In genomic region chr10:131211556-131211955, GRCh38 we compare ENCODE assay signal across 15 cellular contexts.
"Had no signal": no experiment of that assay in that cellular context is flagged by ENCODE, and none has a peak within 500 bp of the region (broad histone marks: within the 10 kb centered on the region; RNA-seq: fewer than 3 reads in every experiment).

No MANE protein-coding gene starts in this region.

- H3K27ac ChIP-seq: ascending aorta, spleen, WERI-Rb-1 had no signal

- DNase-seq: activated CD4-positive, alpha-beta T cell treated with anti-CD3 and anti-CD28 coated beads, Interleukin-2, amount 50 U/mL, for 4 hours; activated naive CD4-positive, alpha-beta T cell treated with anti-CD3 and anti-CD28 coated beads, Interleukin-2, amount 50 U/mL, for 16 hours; activated T-cell treated with anti-CD3 and anti-CD28 coated beads, Interleukin-2, amount 50 U/mL, for 1 hour; cerebellar nuclear complex; effector memory CD4-positive, alpha-beta T cell; midbrain; stimulated activated CD4-positive, alpha-beta T cell treated with anti-CD3 and anti-CD28 coated beads, Interleukin-4, amount 100 ng/mL, for 4 hours; WERI-Rb-1 had no signal

- H3K27me3 Mint-ChIP-seq: activated T-helper 17 cell treated with anti-CD3 and anti-CD28 coated beads, Interleukin-2, amount 50 U/mL, for 72 hours; dendritic cell treated with granulocyte-macrophage colony-stimulating factor and Interleukin-4, amounts not matched to agents 40 ng/mL and 50 ng/mL, for 4 days; stimulated activated memory B cell treated with anti-CD40 and anti-IgM and Interleukin-4, amounts not matched to agents 10 μg/mL and 1 μg/mL and 100 μg/mL, for 72 hours had no signal

- H3K9me3 Mint-ChIP-seq: activated T-helper 17 cell treated with anti-CD3 and anti-CD28 coated beads, Interleukin-2, amount 50 U/mL, for 72 hours; dendritic cell treated with granulocyte-macrophage colony-stimulating factor and Interleukin-4, amounts not matched to agents 40 ng/mL and 50 ng/mL, for 4 days; nephron; stimulated activated memory B cell treated with anti-CD40 and anti-IgM and Interleukin-4, amounts not matched to agents 10 μg/mL and 1 μg/mL and 100 μg/mL, for 72 hours had no signal

- H3K27me3 ChIP-seq: ascending aorta, spleen had no signal

- H3K27ac Mint-ChIP-seq: activated T-helper 17 cell treated with anti-CD3 and anti-CD28 coated beads, Interleukin-2, amount 50 U/mL, for 72 hours; dendritic cell treated with granulocyte-macrophage colony-stimulating factor and Interleukin-4, amounts not matched to agents 40 ng/mL and 50 ng/mL, for 4 days; nephron; stimulated activated memory B cell treated with anti-CD40 and anti-IgM and Interleukin-4, amounts not matched to agents 10 μg/mL and 1 μg/mL and 100 μg/mL, for 72 hours had no signal

- H3K4me3 ChIP-seq: ascending aorta, lung, spleen had no signal

- H3K36me3 Mint-ChIP-seq: stimulated activated memory B cell treated with anti-CD40 and anti-IgM and Interleukin-4, amounts not matched to agents 10 μg/mL and 1 μg/mL and 100 μg/mL, for 72 hours had no signal

- H3K9me3 ChIP-seq: ascending aorta, spleen had no signal

- H3K4me3 Mint-ChIP-seq: activated T-helper 17 cell treated with anti-CD3 and anti-CD28 coated beads, Interleukin-2, amount 50 U/mL, for 72 hours; dendritic cell treated with granulocyte-macrophage colony-stimulating factor and Interleukin-4, amounts not matched to agents 40 ng/mL and 50 ng/mL, for 4 days; nephron; stimulated activated memory B cell treated with anti-CD40 and anti-IgM and Interleukin-4, amounts not matched to agents 10 μg/mL and 1 μg/mL and 100 μg/mL, for 72 hours had no signal

- H3K36me3 ChIP-seq: ascending aorta, spleen, WERI-Rb-1 had no signal

- H3K4me1 ChIP-seq: ascending aorta, spleen had no signal

- H3K4me1 Mint-ChIP-seq: activated T-helper 17 cell treated with anti-CD3 and anti-CD28 coated beads, Interleukin-2, amount 50 U/mL, for 72 hours; nephron; stimulated activated memory B cell treated with anti-CD40 and anti-IgM and Interleukin-4, amounts not matched to agents 10 μg/mL and 1 μg/mL and 100 μg/mL, for 72 hours had no signal

- ATAC-seq: activated T-helper 17 cell treated with anti-CD3 and anti-CD28 coated beads, Interleukin-2, amount 50 U/mL, for 72 hours; stimulated activated memory B cell treated with anti-CD40 and anti-IgM and Interleukin-4, amounts not matched to agents 10 μg/mL and 1 μg/mL and 100 μg/mL, for 72 hours had no signal
